14 cellular contexts compared by ENCODE assay signal in genomic region chr13:94813920-94814500, GRCh38.
DNase-seq lines count a peak whose midpoint lies in the region; ATAC-seq and TF ChIP-seq lines count a peak whose summit lies in the region.
"Had no signal": no experiment of that assay in that cellular context is flagged by ENCODE, and none has a peak within 500 bp of the region (broad histone marks: within the 10 kb centered on the region; RNA-seq: fewer than 3 reads in every experiment).

No MANE protein-coding gene starts in this region.

- ATAC-seq in GM19395 (IDR thresholded peaks at IDR 0.05; ENCODE audit: unreplicated experiment) (peak; percentile 98), HG02763 (IDR thresholded peaks at IDR 0.05; ENCODE audit: unreplicated experiment) (peak; percentile 83), HG03469 (IDR thresholded peaks at IDR 0.05; ENCODE audit: unreplicated experiment) (peak; percentile 81), GM18873 (IDR thresholded peaks at IDR 0.05; ENCODE audit: low FRiP score, unreplicated experiment) (no peak)
- ATAC-seq in activated CD8-positive, alpha-beta T cell treated with anti-CD3 and anti-CD28 coated beads, Interleukin-2, amount 10 ng/mL, durations not matched to agents 7 days and 5 days: no peak
- ATAC-seq: naive thymus-derived CD8-positive, alpha-beta T cell had no signal

- POLR2A ChIA-PET in activated CD8-positive, alpha-beta T cell treated with anti-CD3 and anti-CD28 coated beads, Interleukin-2, amount 10 ng/mL, durations not matched to agents 7 days and 5 days (lab: Charles Lee): no interaction called here

- no peaks in the 10 kb centered on the region for H3K27me3 ChIP-seq in brain microvascular endothelial cell (replicated peaks)
- H3K27me3 ChIP-seq: vagina had no signal

- in situ Hi-C loops in brain microvascular endothelial cell (cut with HindIII; ENCODE audit: low pct_ligation_motif_present, low sequenced_read_pairs): no loop called here

- H3K9me3 Mint-ChIP-seq in activated CD8-positive, alpha-beta T cell treated with anti-CD3 and anti-CD28 coated beads, Interleukin-2, amount 10 ng/mL, durations not matched to agents 7 days and 5 days (ENCODE audit: insufficient read depth): no peaks in the 10 kb centered on the region
- H3K9me3 Mint-ChIP-seq: naive thymus-derived CD8-positive, alpha-beta T cell had no signal

- H3K4me3 ChIP-seq in brain microvascular endothelial cell (ENCODE audit: low read depth, low read length): no peak overlapping the region
- H3K4me3 ChIP-seq: vagina had no signal

- DNase-seq in GM10266 (ENCODE audit: extremely low spot score) (peak; percentile 8), brain microvascular endothelial cell (no peak), AG08395 (ENCODE audit: low spot score) (no peak)
- no peak for DNase-seq in activated CD8-positive, alpha-beta T cell treated with anti-CD3 and anti-CD28 coated beads, Interleukin-2, amount 10 ng/mL, durations not matched to agents 7 days and 5 days
- DNase-seq: activated gamma-delta T cell; central memory CD4-positive, alpha-beta T cell; KG1; naive thymus-derived CD8-positive, alpha-beta T cell; NCI-H524 treated with DMSO at 0.1 percent for 48 hours had no signal

- H3K27ac ChIP-seq in brain microvascular endothelial cell: no peak overlapping the region
- H3K27ac ChIP-seq: vagina had no signal

- H3K27me3 Mint-ChIP-seq in activated CD8-positive, alpha-beta T cell treated with anti-CD3 and anti-CD28 coated beads, Interleukin-2, amount 10 ng/mL, durations not matched to agents 7 days and 5 days (ENCODE audit: low read depth): no peaks in the 10 kb centered on the region

- no peaks in the 10 kb centered on the region for H3K36me3 ChIP-seq in brain microvascular endothelial cell (replicated peaks)
- H3K36me3 ChIP-seq: vagina had no signal

- CTCF ChIA-PET in activated CD8-positive, alpha-beta T cell treated with anti-CD3 and anti-CD28 coated beads, Interleukin-2, amount 10 ng/mL, durations not matched to agents 7 days and 5 days (lab: Charles Lee): no interaction called here

- no peak overlapping the region for H3K4me3 Mint-ChIP-seq in activated CD8-positive, alpha-beta T cell treated with anti-CD3 and anti-CD28 coated beads, Interleukin-2, amount 10 ng/mL, durations not matched to agents 7 days and 5 days
- H3K4me3 Mint-ChIP-seq: naive thymus-derived CD8-positive, alpha-beta T cell had no signal

- H3K4me1 Mint-ChIP-seq in activated CD8-positive, alpha-beta T cell treated with anti-CD3 and anti-CD28 coated beads, Interleukin-2, amount 10 ng/mL, durations not matched to agents 7 days and 5 days (ENCODE audit: low read depth): no peaks in the 10 kb centered on the region
- H3K4me1 Mint-ChIP-seq: naive thymus-derived CD8-positive, alpha-beta T cell had no signal

- no peaks in the 10 kb centered on the region for H3K36me3 Mint-ChIP-seq in activated CD8-positive, alpha-beta T cell treated with anti-CD3 and anti-CD28 coated beads, Interleukin-2, amount 10 ng/mL, durations not matched to agents 7 days and 5 days (ENCODE audit: low read depth)
- H3K36me3 Mint-ChIP-seq: naive thymus-derived CD8-positive, alpha-beta T cell had no signal

- no peak for TF ChIP-seq CTCF in GM10266 (IDR thresholded peaks at IDR 0.05; ENCODE audit: control insufficient read depth, insufficient read depth, low read depth, missing control alignments)
- TF ChIP-seq CTCF in brain microvascular endothelial cell (IDR thresholded peaks at IDR 0.05; ENCODE audit: low read depth, low read length, missing control alignments): no peak

- H3K27ac Mint-ChIP-seq in activated CD8-positive, alpha-beta T cell treated with anti-CD3 and anti-CD28 coated beads, Interleukin-2, amount 10 ng/mL, durations not matched to agents 7 days and 5 days: no peak overlapping the region
- H3K27ac Mint-ChIP-seq: naive thymus-derived CD8-positive, alpha-beta T cell had no signal

Comparison
In these comparisons a context has a peak if more than half of its experiments do, and no peak if none do; other contexts are left out.
1. ATAC-seq: peak in GM19395 (single experiment), HG02763 (single experiment) and HG03469 (single experiment); none in GM18873 (single experiment) and activated CD8-positive, alpha-beta T cell treated with anti-CD3 and anti-CD28 coated beads, Interleukin-2, amount 10 ng/mL, durations not matched to agents 7 days and 5 days (single experiment).